9 cellular contexts compared by ENCODE assay signal in genomic region chrX:132226169-132226568, GRCh38. TPM values are rescaled to one million over a fixed set of nuclear protein-coding genes. Genes with fewer than 3 reads are reported as not detected.
A peak's percentile ranks its signal among the peaks of the same experiment; 100 is the strongest.
DNase-seq lines count a peak whose midpoint lies in the region; ATAC-seq, FAIRE-seq and TF ChIP-seq lines count a peak whose summit lies in the region.
"Had no signal": no experiment of that assay in that cellular context is flagged by ENCODE, and none has a peak within 500 bp of the region (broad histone marks: within the 10 kb centered on the region; RNA-seq: fewer than 3 reads in every experiment).

No MANE protein-coding gene starts in this region.

- H3K4me1 Mint-ChIP-seq in activated CD8-positive, alpha-beta T cell treated with anti-CD3 and anti-CD28 coated beads for 36 hours (ENCODE audit: low read depth) = peaks cover 9% of the 10 kb centered on the region
- H3K4me1 Mint-ChIP-seq in activated CD8-positive, alpha-beta T cell treated with anti-CD3 and anti-CD28 coated beads, Interleukin-2, amount 10 ng/mL, durations not matched to agents 7 days and 5 days (ENCODE audit: low read depth) = peaks cover 2% of the 10 kb centered on the region

- H3K79me2 ChIP-seq in OCI-LY1 (ENCODE audit: insufficient read depth, low read length) = no peaks in the 10 kb centered on the region
- H3K79me2 ChIP-seq in endothelial cell of umbilical vein (ENCODE audit: control insufficient read depth, insufficient read depth, low read length) = no peaks in the 10 kb centered on the region
- H3K79me2 ChIP-seq in smooth muscle cell (ENCODE audit: low read depth) = no peaks in the 10 kb centered on the region

- no peaks in the 10 kb centered on the region for H3K27me3 ChIP-seq in OCI-LY1 (ENCODE audit: insufficient read depth, low read length)
- H3K27me3 ChIP-seq in endothelial cell of umbilical vein (ENCODE audit: control insufficient read depth in 2 of 2, insufficient read depth in 2 of 2, low read length in 2 of 2) = no peaks in the 10 kb centered on the region
- no peaks in the 10 kb centered on the region for H3K27me3 ChIP-seq in smooth muscle cell (ENCODE audit: low read depth)

- 76% methylated on average over 4 of the region's 4 CpGs for WGBS in smooth muscle cell (ENCODE audit: low lambda C conversion rate)

- no peaks in the 10 kb centered on the region for H3K9me3 ChIP-seq in OCI-LY1 (ENCODE audit: low read length)
- no peaks in the 10 kb centered on the region for H3K9me3 ChIP-seq in endothelial cell of umbilical vein (replicated peaks; ENCODE audit: control insufficient read depth, insufficient read depth, low read length)
- no peaks in the 10 kb centered on the region for H3K9me3 ChIP-seq in smooth muscle cell (replicated peaks; ENCODE audit: low read depth)

- H3K27ac ChIP-seq in OCI-LY1 (ENCODE audit: low read depth, low read length, poor library complexity, severe bottlenecking) (no peak overlapping the region), endothelial cell of umbilical vein (ENCODE audit: insufficient read depth, low read depth, low read length) (no peak overlapping the region), smooth muscle cell (ENCODE audit: low read depth) (no peak overlapping the region)

- intact Hi-C loops in activated CD8-positive, alpha-beta T cell treated with anti-CD3 and anti-CD28 coated beads for 36 hours (cut with micrococcal nuclease) = loop anchor here (2.0 kb wide), 1 partner anchor 389 kb away; no protein-coding TSS in a partner anchor
- intact Hi-C loops in endothelial cell of umbilical vein (cut with micrococcal nuclease) = loop anchor here (1.0 kb wide), 2 partner anchors 389 to 405 kb away; no protein-coding TSS in a partner anchor

- H3K9ac ChIP-seq in OCI-LY1 (ENCODE audit: low read length) = no peak overlapping the region
- no peak overlapping the region for H3K9ac ChIP-seq in endothelial cell of umbilical vein (replicated peaks; ENCODE audit: extremely low read depth, insufficient read depth, low read length)
- no peak overlapping the region for H3K9ac ChIP-seq in smooth muscle cell (ENCODE audit: low read depth)

- H3K36me3 Mint-ChIP-seq in activated CD8-positive, alpha-beta T cell treated with anti-CD3 and anti-CD28 coated beads for 36 hours (ENCODE audit: low read depth) = no peaks in the 10 kb centered on the region
- no peaks in the 10 kb centered on the region for H3K36me3 Mint-ChIP-seq in activated CD8-positive, alpha-beta T cell treated with anti-CD3 and anti-CD28 coated beads, Interleukin-2, amount 10 ng/mL, durations not matched to agents 7 days and 5 days (ENCODE audit: low read depth)

- H3K4me2 ChIP-seq in OCI-LY1 (ENCODE audit: low read length) = no peak overlapping the region
- H3K4me2 ChIP-seq in endothelial cell of umbilical vein (ENCODE audit: insufficient read depth, low read length) = no peak overlapping the region
- H3K4me2 ChIP-seq in smooth muscle cell = no peak overlapping the region

- no peak overlapping the region for H3K4me3 ChIP-seq in OCI-LY1 (ENCODE audit: low read depth, low read length, poor library complexity, severe bottlenecking)
- no peak overlapping the region for H3K4me3 ChIP-seq in endothelial cell of umbilical vein (replicated peaks in 1 of 3; ENCODE audit: insufficient read depth in 1 of 3, low read depth in 1 of 3, low read length in 3 of 3)
- no peak overlapping the region for H3K4me3 ChIP-seq in smooth muscle cell

- H2AFZ ChIP-seq in OCI-LY1 (ENCODE audit: low read length) (no peak overlapping the region), endothelial cell of umbilical vein (ENCODE audit: low read depth, low read length) (no peak overlapping the region), smooth muscle cell (ENCODE audit: low read depth) (no peak overlapping the region)

- H3K4me1 ChIP-seq in OCI-LY1 (ENCODE audit: insufficient read depth, low read length, severe bottlenecking) (peaks cover under 1% of the 10 kb centered on the region), endothelial cell of umbilical vein (ENCODE audit: control insufficient read depth, extremely low read depth, insufficient read depth, low read length) (no peaks in the 10 kb centered on the region), smooth muscle cell (ENCODE audit: low read depth) (no peaks in the 10 kb centered on the region)

- BruUV-seq in endothelial cell of umbilical vein (replicated peaks; lab: Mats Ljungman, UMichigan) = no TSS peak

- dilution Hi-C loops in endothelial cell of umbilical vein (cut with MboI; ENCODE audit: extremely low pct_ligation_motif_present, low sequenced_read_pairs) = no loop called here

- CTCF ChIA-PET in activated CD8-positive, alpha-beta T cell treated with anti-CD3 and anti-CD28 coated beads for 36 hours (lab: Charles Lee) = interaction anchor here (0.7 to 2.1 kb wide), 6 partner anchors 67 to 405 kb away, joined by 3 to 13 read pairs (median 6); no protein-coding TSS in a partner anchor
- CTCF ChIA-PET in activated CD8-positive, alpha-beta T cell treated with anti-CD3 and anti-CD28 coated beads, Interleukin-2, amount 10 ng/mL, durations not matched to agents 7 days and 5 days (lab: Charles Lee) = interaction anchor here (0.8 to 1.8 kb wide), 6 partner anchors 25 to 405 kb away, joined by 3 to 7 read pairs (median 4); no protein-coding TSS in a partner anchor
- CTCF ChIA-PET in endothelial cell of umbilical vein (lab: Charles Lee) = interaction anchor here (0.6 to 1.9 kb wide), 17 partner anchors 13 to 1918 kb away, joined by 3 to 40 read pairs (median 4); no protein-coding TSS in a partner anchor

- H3K27ac Mint-ChIP-seq in activated CD8-positive, alpha-beta T cell treated with anti-CD3 and anti-CD28 coated beads for 36 hours = no peak overlapping the region
- no peak overlapping the region for H3K27ac Mint-ChIP-seq in activated CD8-positive, alpha-beta T cell treated with anti-CD3 and anti-CD28 coated beads, Interleukin-2, amount 10 ng/mL, durations not matched to agents 7 days and 5 days

- H4K20me1 ChIP-seq in OCI-LY1 (ENCODE audit: insufficient read depth, low read length) = no peaks in the 10 kb centered on the region
- H4K20me1 ChIP-seq in endothelial cell of umbilical vein (replicated peaks; ENCODE audit: control insufficient read depth, extremely low read depth, insufficient read depth, low read length) = no peaks in the 10 kb centered on the region
- no peaks in the 10 kb centered on the region for H4K20me1 ChIP-seq in smooth muscle cell (ENCODE audit: low read depth)

- peak; percentile 84 for FAIRE-seq in endothelial cell of umbilical vein (lab: Jason Lieb, UNC)

- H3K27me3 Mint-ChIP-seq in activated CD8-positive, alpha-beta T cell treated with anti-CD3 and anti-CD28 coated beads for 36 hours = no peaks in the 10 kb centered on the region
- H3K27me3 Mint-ChIP-seq in activated CD8-positive, alpha-beta T cell treated with anti-CD3 and anti-CD28 coated beads, Interleukin-2, amount 10 ng/mL, durations not matched to agents 7 days and 5 days (ENCODE audit: low read depth) = no peaks in the 10 kb centered on the region

- DNase-seq in activated CD8-positive, alpha-beta T cell treated with anti-CD3 and anti-CD28 coated beads for 36 hours = no peak
- DNase-seq in activated CD8-positive, alpha-beta T cell treated with anti-CD3 and anti-CD28 coated beads, Interleukin-2, amount 10 ng/mL, durations not matched to agents 7 days and 5 days = no peak
- no peak for DNase-seq in endothelial cell of umbilical vein (ENCODE audit: low read depth, low spot score)
- DNase-seq in smooth muscle cell (lab: John Stamatoyannopoulos, UW; ENCODE audit: unreplicated experiment) = no peak
- no peak for DNase-seq in activated naive CD4-positive, alpha-beta T cell treated with anti-CD3 and anti-CD28 coated beads, Interleukin-2, amount 50 U/mL, for 16 hours
- DNase-seq in GM03348 (ENCODE audit: low spot score) = no peak
- DNase-seq in NCI-H345 (lab: John Stamatoyannopoulos, UW) = no peak
- DNase-seq: CD8-positive, alpha-beta memory T cell had no signal

- peak; percentile 40 for TF ChIP-seq CTCF in activated CD8-positive, alpha-beta T cell treated with anti-CD3 and anti-CD28 coated beads for 36 hours (IDR thresholded peaks at IDR 0.05)
- peak; percentile 34; the same call in 1 of the 2 replicates for TF ChIP-seq CTCF in OCI-LY1 (IDR thresholded peaks at IDR 0.05; ENCODE audit: low read length)
- TF ChIP-seq CTCF in endothelial cell of umbilical vein (IDR thresholded peaks at IDR 0.05; ENCODE audit: extremely low read depth in 1 of 2, insufficient read depth in 1 of 2, low read depth in 1 of 2, low read length in 2 of 2) = peak in 1 of 2 donors; percentile 14
- peak; percentile 45 for TF ChIP-seq CTCF in smooth muscle cell (IDR thresholded peaks at IDR 0.05; ENCODE audit: borderline replicate concordance, insufficient read depth, poor library complexity, severe bottlenecking)

- H3F3A ChIP-seq in OCI-LY1 (ENCODE audit: insufficient read depth, low read length) = no peaks in the 10 kb centered on the region
- no peaks in the 10 kb centered on the region for H3F3A ChIP-seq in smooth muscle cell (ENCODE audit: low read depth)

- H3K4me3 Mint-ChIP-seq in activated CD8-positive, alpha-beta T cell treated with anti-CD3 and anti-CD28 coated beads for 36 hours = no peak overlapping the region
- H3K4me3 Mint-ChIP-seq in activated CD8-positive, alpha-beta T cell treated with anti-CD3 and anti-CD28 coated beads, Interleukin-2, amount 10 ng/mL, durations not matched to agents 7 days and 5 days = no peak overlapping the region
- H3K4me3 Mint-ChIP-seq: CD8-positive, alpha-beta memory T cell had no signal

- no peak for TF ChIP-seq POLR2A in endothelial cell of umbilical vein (IDR thresholded peaks at IDR 0.05; ENCODE audit: low read depth, low read length)

- H3K9me2 ChIP-seq in OCI-LY1 (ENCODE audit: low read depth, low read length) = no peaks in the 10 kb centered on the region

- H3K9me3 Mint-ChIP-seq in activated CD8-positive, alpha-beta T cell treated with anti-CD3 and anti-CD28 coated beads for 36 hours = no peaks in the 10 kb centered on the region
- H3K9me3 Mint-ChIP-seq in activated CD8-positive, alpha-beta T cell treated with anti-CD3 and anti-CD28 coated beads, Interleukin-2, amount 10 ng/mL, durations not matched to agents 7 days and 5 days (ENCODE audit: insufficient read depth) = no peaks in the 10 kb centered on the region
- H3K9me3 Mint-ChIP-seq: CD8-positive, alpha-beta memory T cell had no signal

- no peaks in the 10 kb centered on the region for H3K36me3 ChIP-seq in OCI-LY1 (ENCODE audit: insufficient read depth, low read length)
- H3K36me3 ChIP-seq in endothelial cell of umbilical vein (ENCODE audit: control insufficient read depth in 2 of 2, extremely low read depth in 1 of 2, insufficient read depth in 2 of 2, low read length in 2 of 2) = no peaks in the 10 kb centered on the region
- no peaks in the 10 kb centered on the region for H3K36me3 ChIP-seq in smooth muscle cell (ENCODE audit: low read depth)

- H3K9me1 ChIP-seq in endothelial cell of umbilical vein (replicated peaks; ENCODE audit: control insufficient read depth, extremely low read depth, insufficient read depth, low read length) = no peaks in the 10 kb centered on the region

- no peak for ATAC-seq in activated CD8-positive, alpha-beta T cell treated with anti-CD3 and anti-CD28 coated beads for 36 hours
- no peak for ATAC-seq in activated CD8-positive, alpha-beta T cell treated with anti-CD3 and anti-CD28 coated beads, Interleukin-2, amount 10 ng/mL, durations not matched to agents 7 days and 5 days

- POLR2A ChIA-PET in activated CD8-positive, alpha-beta T cell treated with anti-CD3 and anti-CD28 coated beads for 36 hours (lab: Charles Lee) = no interaction called here
- POLR2A ChIA-PET in activated CD8-positive, alpha-beta T cell treated with anti-CD3 and anti-CD28 coated beads, Interleukin-2, amount 10 ng/mL, durations not matched to agents 7 days and 5 days (lab: Charles Lee) = no interaction called here
- POLR2A ChIA-PET in endothelial cell of umbilical vein (lab: Charles Lee) = no interaction called here

RNA-seq across cellular contexts. Expression of gene RAP2C, which starts 6.9 kb away (rescaled TPM):
- 10 to 100 TPM; 28.7 to 30.1 TPM for total RNA-seq in activated CD8-positive, alpha-beta T cell treated with anti-CD3 and anti-CD28 coated beads for 36 hours
- 10 to 100 TPM; 27.4 to 32.2 TPM for total RNA-seq in activated CD8-positive, alpha-beta T cell treated with anti-CD3 and anti-CD28 coated beads, Interleukin-2, amount 10 ng/mL, durations not matched to agents 7 days and 5 days
- total RNA-seq in endothelial cell of umbilical vein = 22.2 and 23.4 TPM in 2 replicates
- 5.0 and 5.5 TPM in 2 replicates for polyA plus RNA-seq in endothelial cell of umbilical vein
- polyA plus RNA-seq in endothelial cell of umbilical vein (2011; cell fraction: cytosol; rRNA removed) = 7.7 TPM in 2 replicates
- 9.3 and 10.5 TPM in 2 replicates for polyA plus RNA-seq in endothelial cell of umbilical vein (2011; cell fraction: nucleus; rRNA removed)
- polyA plus RNA-seq in endothelial cell of umbilical vein (2012) = 23.3 and 29.5 TPM in 2 replicates
- polyA minus RNA-seq in endothelial cell of umbilical vein = 12.8 and 17.8 TPM in 2 replicates
- polyA minus RNA-seq in endothelial cell of umbilical vein (2011; cell fraction: cytosol; rRNA and poly(A)+ RNA removed) = 16.7 TPM
- polyA minus RNA-seq in endothelial cell of umbilical vein (2011; cell fraction: nucleus; rRNA and poly(A)+ RNA removed) = 7.2 and 8.9 TPM in 2 replicates
- 59.1 and 59.2 TPM in 2 replicates for total RNA-seq in smooth muscle cell
- polyA plus RNA-seq in smooth muscle cell = 17.4 and 21.3 TPM in 2 replicates
